ENCODE assay signal across 1 cellular context in genomic region chr1:169902750-169903149, GRCh38.
TF ChIP-seq lines count a peak whose summit lies in the region.

No MANE protein-coding gene starts in this region.

TF ChIP-seq in SK-N-SH, 30 proteins besides CTCF, POLR2A, EP300 and RAD21:
- no peak for TF ChIP-seq YY1 (IDR thresholded peaks at IDR 0.05; ENCODE audit: low read depth)
- no peak for TF ChIP-seq TCF12 (IDR thresholded peaks at IDR 0.05)
- TF ChIP-seq RXRA (IDR thresholded peaks at IDR 0.05; ENCODE audit: borderline replicate concordance, low read depth): no peak
- no peak for TF ChIP-seq POLR2AphosphoS5 (IDR thresholded peaks at IDR 0.05; ENCODE audit: low read depth, low read length)
- TF ChIP-seq MEF2A (IDR thresholded peaks at IDR 0.05; ENCODE audit: borderline replicate concordance, low read depth): no peak
- TF ChIP-seq ELF1 (IDR thresholded peaks at IDR 0.05): no peak
- TF ChIP-seq TAF1 (IDR thresholded peaks at IDR 0.05; ENCODE audit: borderline replicate concordance, low read depth, low read length): no peak
- no peak for TF ChIP-seq NRF1 (IDR thresholded peaks at IDR 0.05; ENCODE audit: low read depth, low read length)
- no peak for TF ChIP-seq GATA2 (CRISPR knock-in tag; IDR thresholded peaks at IDR 0.05)
- no peak for TF ChIP-seq MAX (IDR thresholded peaks at IDR 0.05; ENCODE audit: low read depth)
- no peak for TF ChIP-seq GABPA (IDR thresholded peaks at IDR 0.05; ENCODE audit: low read depth)
- TF ChIP-seq NFIC (IDR thresholded peaks at IDR 0.05; ENCODE audit: borderline replicate concordance): no peak
- no peak for TF ChIP-seq FOXM1 (IDR thresholded peaks at IDR 0.05; ENCODE audit: low read depth)
- TF ChIP-seq USF2 (IDR thresholded peaks at IDR 0.05; ENCODE audit: borderline replicate concordance, low read depth, low read length): no peak
- no peak for TF ChIP-seq FOSL2 (IDR thresholded peaks at IDR 0.05; ENCODE audit: borderline replicate concordance, low read depth)
